In genomic region chr17:65154770-65155589, GRCh38 we compare ENCODE assay signal across 8 cellular contexts. TPM values are rescaled to one million over a fixed set of nuclear protein-coding genes. Genes with fewer than 3 reads are reported as not detected.
DNase-seq lines count a peak whose midpoint lies in the region; ATAC-seq and TF ChIP-seq lines count a peak whose summit lies in the region.

No MANE protein-coding gene starts in this region.

- DNase-seq in NCI-H524 (lab: John Stamatoyannopoulos, UW) (peak; percentile 48 to 86), fibroblast of mammary gland (ENCODE audit: low read depth) (peak; percentile 58), ascending aorta (ENCODE audit: low spot score in 2 of 2) (no peak), NCI-H526 treated with DMSO at 0.1 percent for 48 hours (lab: John Stamatoyannopoulos, UW) (no peak), left lobe of liver (ENCODE audit: low spot score) (no peak), T-helper 9 cell (no peak)

- no peaks in the 10 kb centered on the region for H3K4me1 ChIP-seq in ascending aorta

- no peak overlapping the region for H3K27ac ChIP-seq in ascending aorta

- H3K4me3 ChIP-seq in fibroblast of mammary gland (ENCODE audit: control insufficient read depth, low read depth, low read length), result no peak overlapping the region
- no peak overlapping the region for H3K4me3 ChIP-seq in ascending aorta

- H3K36me3 ChIP-seq in ascending aorta, result no peaks in the 10 kb centered on the region

- no peaks in the 10 kb centered on the region for H3K27me3 ChIP-seq in ascending aorta

- ATAC-seq in GM18858 (IDR thresholded peaks at IDR 0.05; ENCODE audit: unreplicated experiment) (peak; percentile 92), HG02678 (IDR thresholded peaks at IDR 0.05; ENCODE audit: unreplicated experiment) (peak; percentile 91), left lobe of liver (no peak)

- no peaks in the 10 kb centered on the region for H3K9me3 ChIP-seq in ascending aorta

- intact Hi-C loops in ascending aorta (cut with DNase I), result no loop called here

- TF ChIP-seq CTCF in fibroblast of mammary gland (conservative IDR thresholded peaks at IDR 0.05; ENCODE audit: control insufficient read depth, insufficient read depth, low read depth, low read length) (no peak), ascending aorta (IDR thresholded peaks at IDR 0.05) (no peak)

RNA-seq across cellular contexts. Expression of gene RGS9, which starts 17.8 kb away (rescaled TPM):
- 0.21 TPM for total RNA-seq in ascending aorta
- total RNA-seq in left lobe of liver, result 3.0 TPM

Comparison
In these comparisons a context has a peak if more than half of its experiments do, and no peak if none do; other contexts are left out.
1. DNase-seq: peak in NCI-H524 (2 of 2) and fibroblast of mammary gland (single experiment); none in ascending aorta (0 of 2), NCI-H526 treated with DMSO at 0.1 percent for 48 hours (single experiment), left lobe of liver (single experiment) and T-helper 9 cell (single experiment).